In genomic region chr12:123435636-123436016, GRCh38 we compare ENCODE assay signal across 9 cellular contexts. TPM values are rescaled to one million over a fixed set of nuclear protein-coding genes. Genes with fewer than 3 reads are reported as not detected.
DNase-seq lines count a peak whose midpoint lies in the region; ATAC-seq and TF ChIP-seq lines count a peak whose summit lies in the region.
"Had no signal": no experiment of that assay in that cellular context is flagged by ENCODE, and none has a peak within 500 bp of the region (broad histone marks: within the 10 kb centered on the region; RNA-seq: fewer than 3 reads in every experiment).

No MANE protein-coding gene starts in this region.

- H3K36me3 ChIP-seq in brain microvascular endothelial cell (replicated peaks) (no peaks in the 10 kb centered on the region), mesenchymal stem cell (ENCODE audit: control insufficient read depth in 1 of 2, insufficient read depth in 2 of 2, low read depth in 1 of 2, low read length in 2 of 2) (no peaks in the 10 kb centered on the region), upper lobe of right lung (peaks cover 10% of the 10 kb centered on the region)

- CTCF ChIA-PET in activated naive CD4-positive, alpha-beta T cell treated with anti-CD3 and anti-CD28 coated beads, Interleukin-2, amount 10 ng/mL, durations not matched to agents 7 days and 5 days (lab: Charles Lee), result no interaction called here

- peaks cover 57% of the 10 kb centered on the region for H3K4me1 Mint-ChIP-seq in activated naive CD4-positive, alpha-beta T cell treated with anti-CD3 and anti-CD28 coated beads, Interleukin-2, amount 10 ng/mL, durations not matched to agents 7 days and 5 days

- H4K8ac ChIP-seq in mesenchymal stem cell (ENCODE audit: low read length), result peak overlapping the region; percentile 74

- H3K27ac ChIP-seq in brain microvascular endothelial cell (no peak overlapping the region), mesenchymal stem cell (ENCODE audit: low read length, poor library complexity, severe bottlenecking) (no peak overlapping the region), upper lobe of right lung (peak overlapping the region; percentile 94)

- in situ Hi-C loops in brain microvascular endothelial cell (cut with HindIII; ENCODE audit: low pct_ligation_motif_present, low sequenced_read_pairs), result no loop called here

- peak overlapping the region; percentile 85 for H3K4me2 ChIP-seq in mesenchymal stem cell (ENCODE audit: low read length, poor library complexity, severe bottlenecking)

- H2AK5ac ChIP-seq in mesenchymal stem cell (ENCODE audit: low read length, severe bottlenecking), result no peak overlapping the region

- no peak overlapping the region for H2BK5ac ChIP-seq in mesenchymal stem cell (ENCODE audit: low read depth, low read length, poor library complexity, severe bottlenecking)

- H3K14ac ChIP-seq in mesenchymal stem cell (ENCODE audit: low read length in 2 of 2), result no peak overlapping the region

- H4K91ac ChIP-seq in mesenchymal stem cell (ENCODE audit: low read length), result peak overlapping the region; percentile 4

- peak overlapping the region; percentile 93 for H2AFZ ChIP-seq in mesenchymal stem cell (ENCODE audit: low read depth, low read length)

- no peak for TF ChIP-seq CTCF in brain microvascular endothelial cell (IDR thresholded peaks at IDR 0.05; ENCODE audit: low read depth, low read length, missing control alignments)
- no peak for TF ChIP-seq CTCF in upper lobe of right lung (IDR thresholded peaks at IDR 0.05)

- no peak overlapping the region for H2BK12ac ChIP-seq in mesenchymal stem cell (ENCODE audit: low read length in 2 of 2)

- H3K23ac ChIP-seq in mesenchymal stem cell (ENCODE audit: low read length in 2 of 2), result no peak overlapping the region

- H3K4me1 ChIP-seq in mesenchymal stem cell (ENCODE audit: control insufficient read depth, insufficient read depth, low read depth, low read length) (peaks cover 17% of the 10 kb centered on the region), upper lobe of right lung (peaks cover 46% of the 10 kb centered on the region)

- no peaks in the 10 kb centered on the region for H3K27me3 ChIP-seq in brain microvascular endothelial cell (replicated peaks)
- H3K27me3 ChIP-seq in mesenchymal stem cell (ENCODE audit: control insufficient read depth in 1 of 2, insufficient read depth in 1 of 2, low read length in 2 of 2), result no peaks in the 10 kb centered on the region
- no peaks in the 10 kb centered on the region for H3K27me3 ChIP-seq in upper lobe of right lung

- peak overlapping the region; percentile 81 for H3K4me3 ChIP-seq in brain microvascular endothelial cell (ENCODE audit: low read depth, low read length)
- peak overlapping the region; percentile 83 to 96 for H3K4me3 ChIP-seq in mesenchymal stem cell (ENCODE audit: insufficient read depth in 1 of 2, low read depth in 1 of 2, low read length in 2 of 2)
- peak overlapping the region; percentile 94 for H3K4me3 ChIP-seq in upper lobe of right lung

- intact Hi-C loops in upper lobe of right lung (cut with DNase I), result no loop called here

- peaks cover 19% of the 10 kb centered on the region for H3K36me3 Mint-ChIP-seq in activated naive CD4-positive, alpha-beta T cell treated with anti-CD3 and anti-CD28 coated beads, Interleukin-2, amount 10 ng/mL, durations not matched to agents 7 days and 5 days

- 86% methylated on average over 5 of the region's 5 CpGs for WGBS in mesenchymal stem cell

- no peaks in the 10 kb centered on the region for H3K9me3 ChIP-seq in mesenchymal stem cell (ENCODE audit: control insufficient read depth, low read length)
- no peaks in the 10 kb centered on the region for H3K9me3 ChIP-seq in upper lobe of right lung

- ATAC-seq in upper lobe of right lung, result no peak

- peak overlapping the region; percentile 94 for H3K9ac ChIP-seq in mesenchymal stem cell (ENCODE audit: low read length)

- no peaks in the 10 kb centered on the region for H3K27me3 Mint-ChIP-seq in activated naive CD4-positive, alpha-beta T cell treated with anti-CD3 and anti-CD28 coated beads, Interleukin-2, amount 10 ng/mL, durations not matched to agents 7 days and 5 days

- H3K79me1 ChIP-seq in mesenchymal stem cell (replicated peaks; ENCODE audit: low read length, poor library complexity, severe bottlenecking), result peaks cover 11% of the 10 kb centered on the region

- no peak overlapping the region for H2BK15ac ChIP-seq in mesenchymal stem cell (ENCODE audit: low read depth, poor library complexity, severe bottlenecking)

- H2BK120ac ChIP-seq in mesenchymal stem cell (ENCODE audit: low read depth, low read length), result no peak overlapping the region

- peak overlapping the region; percentile 92 for H3K4me3 Mint-ChIP-seq in activated naive CD4-positive, alpha-beta T cell treated with anti-CD3 and anti-CD28 coated beads, Interleukin-2, amount 10 ng/mL, durations not matched to agents 7 days and 5 days

- H3K27ac Mint-ChIP-seq in activated naive CD4-positive, alpha-beta T cell treated with anti-CD3 and anti-CD28 coated beads, Interleukin-2, amount 10 ng/mL, durations not matched to agents 7 days and 5 days, result peak overlapping the region; percentile 88

- no peak for DNase-seq in activated naive CD4-positive, alpha-beta T cell treated with anti-CD3 and anti-CD28 coated beads, Interleukin-2, amount 10 ng/mL, durations not matched to agents 7 days and 5 days
- no peak for DNase-seq in activated naive CD4-positive, alpha-beta T cell treated with anti-CD3 and anti-CD28 coated beads, Interleukin-2, amount 50 U/mL, for 16 hours
- no peak for DNase-seq in brain microvascular endothelial cell
- DNase-seq in mesenchymal stem cell, result no peak
- DNase-seq in upper lobe of right lung, result no peak
- DNase-seq in epidermal melanocyte (ENCODE audit: insufficient read length, low spot score), result no peak
- no peak for DNase-seq in H4 (ENCODE audit: low spot score)
- no peak for DNase-seq in NCI-H146 treated with DMSO at 0.1 percent for 48 hours (lab: John Stamatoyannopoulos, UW; ENCODE audit: unreplicated experiment)
- DNase-seq: activated effector memory CD4-positive, alpha-beta T cell treated with Interleukin-2 at 50 U/mL for 16 hours had no signal

- H3K4ac ChIP-seq in mesenchymal stem cell (ENCODE audit: low read depth in 1 of 2, low read length in 2 of 2), result no peak overlapping the region

- peak overlapping the region; percentile 69 to 88 for H3K18ac ChIP-seq in mesenchymal stem cell (ENCODE audit: low read depth in 1 of 2, low read length in 2 of 2)

- H3K9me3 Mint-ChIP-seq in activated naive CD4-positive, alpha-beta T cell treated with anti-CD3 and anti-CD28 coated beads, Interleukin-2, amount 10 ng/mL, durations not matched to agents 7 days and 5 days, result no peaks in the 10 kb centered on the region

RNA-seq across cellular contexts. Expression of gene RILPL2, which starts 0.9 kb away (rescaled TPM):
- polyA plus RNA-seq in mesenchymal stem cell (2013, experiment 1 of 2), result 5.2 TPM
- 5.5 TPM for polyA plus RNA-seq in mesenchymal stem cell (2013, experiment 2 of 2)
- 15.1 TPM for total RNA-seq in upper lobe of right lung
- total RNA-seq in H4 (2014; rRNA removed; shearing (Covaris generic)), result 3.2 and 3.5 TPM in 2 replicates

RNA-seq across cellular contexts. Expression of gene SNRNP35, which starts 22.3 kb away (rescaled TPM):
- 12.3 TPM for polyA plus RNA-seq in mesenchymal stem cell (2013, experiment 1 of 2)
- 11.3 TPM for polyA plus RNA-seq in mesenchymal stem cell (2013, experiment 2 of 2)
- 20.4 TPM for total RNA-seq in upper lobe of right lung
- total RNA-seq in H4 (2014; rRNA removed; shearing (Covaris generic)), result 8.4 and 16.9 TPM in 2 replicates

RNA-seq across cellular contexts. Expression of gene KMT5A, which starts 51.7 kb away (rescaled TPM):
- 47.0 TPM for polyA plus RNA-seq in mesenchymal stem cell (2013, experiment 1 of 2)
- polyA plus RNA-seq in mesenchymal stem cell (2013, experiment 2 of 2), result 48.9 TPM
- 38.8 TPM for total RNA-seq in upper lobe of right lung
- total RNA-seq in H4 (2014; rRNA removed; shearing (Covaris generic)), result 28.4 and 34.0 TPM in 2 replicates
